Comparison of ENCODE assay signal across 13 cellular contexts in the genomic region with DNA sequence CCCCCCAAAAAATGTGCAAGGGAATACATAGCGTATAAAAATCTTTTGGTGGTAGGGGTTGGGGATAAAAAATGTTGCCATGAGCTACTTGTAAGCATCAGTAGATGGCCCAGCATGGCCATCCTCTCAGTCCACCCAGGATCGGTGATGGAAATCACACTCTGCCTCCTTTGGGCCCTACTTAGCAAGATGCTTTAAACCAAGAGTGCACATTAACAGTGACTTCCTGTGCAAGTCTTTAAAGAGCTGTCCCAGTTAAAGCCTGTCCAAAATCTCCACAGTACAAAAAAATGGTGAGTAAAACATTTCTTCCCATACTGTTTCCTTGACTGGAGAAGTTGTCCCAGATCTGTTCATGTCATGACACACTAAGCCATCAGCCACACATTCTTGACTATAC. TPM values are rescaled to one million over a fixed set of nuclear protein-coding genes. Genes with fewer than 3 reads are reported as not detected.
DNase-seq lines count a peak whose midpoint lies in the region; ATAC-seq, FAIRE-seq and TF ChIP-seq lines count a peak whose summit lies in the region.
"Had no signal": no experiment of that assay in that cellular context is flagged by ENCODE, and none has a peak within 500 bp of the region (broad histone marks: within the 10 kb centered on the region; RNA-seq: fewer than 3 reads in every experiment).

No MANE protein-coding gene starts in this region.

- CTCF ChIA-PET in WTC11 (lab: Charles Lee) = no interaction called here

- peak overlapping the region; percentile 71 for H3K4me3 Mint-ChIP-seq in activated T-cell treated with anti-CD3 and anti-CD28 coated beads, Interleukin-2, amount 50 U/mL, for 24 hours
- peak overlapping the region; percentile 81 for H3K4me3 Mint-ChIP-seq in activated naive CD8-positive, alpha-beta T cell
- H3K4me3 Mint-ChIP-seq in WTC11 = no peak overlapping the region

- H3K9me3 ChIP-seq in small intestine (ENCODE audit: control insufficient read depth, low read depth) = no peaks in the 10 kb centered on the region

- peaks cover 92% of the 10 kb centered on the region for H3K4me1 Mint-ChIP-seq in activated T-cell treated with anti-CD3 and anti-CD28 coated beads, Interleukin-2, amount 50 U/mL, for 24 hours (ENCODE audit: low read depth)
- peaks cover 82% of the 10 kb centered on the region for H3K4me1 Mint-ChIP-seq in activated naive CD8-positive, alpha-beta T cell (ENCODE audit: low read depth)
- H3K4me1 Mint-ChIP-seq in WTC11 = no peaks in the 10 kb centered on the region

- peaks cover 4% of the 10 kb centered on the region for H3K9me3 Mint-ChIP-seq in activated T-cell treated with anti-CD3 and anti-CD28 coated beads, Interleukin-2, amount 50 U/mL, for 24 hours
- no peaks in the 10 kb centered on the region for H3K9me3 Mint-ChIP-seq in activated naive CD8-positive, alpha-beta T cell (ENCODE audit: low read depth)
- H3K9me3 Mint-ChIP-seq in WTC11 = peaks cover 11% of the 10 kb centered on the region

- peaks cover 0 to 13% of the 10 kb centered on the region in 2 donors for H3K4me1 ChIP-seq in small intestine (ENCODE audit: control insufficient read depth in 2 of 2, insufficient read depth in 1 of 2, low read depth in 1 of 2, low read length in 1 of 2)

- peak; percentile 34 for ATAC-seq in HG03571 (IDR thresholded peaks at IDR 0.05; ENCODE audit: unreplicated experiment)
- peak; percentile 34 for ATAC-seq in stimulated activated naive CD8-positive, alpha-beta T cell treated with anti-CD3 and anti-CD28 coated beads, Interleukin-15, Interleukin-2, amounts not matched to agents 100 U/mL and 50 U/mL, for 24 hours
- ATAC-seq in GM19455 (IDR thresholded peaks at IDR 0.05; ENCODE audit: unreplicated experiment) = no peak
- no peak for ATAC-seq in WTC11

- H3K27me3 ChIP-seq in small intestine (ENCODE audit: control insufficient read depth in 2 of 2, insufficient read depth in 2 of 2, low read length in 2 of 2) = no peaks in the 10 kb centered on the region

- H3K27me3 Mint-ChIP-seq in activated T-cell treated with anti-CD3 and anti-CD28 coated beads, Interleukin-2, amount 50 U/mL, for 24 hours = no peaks in the 10 kb centered on the region
- no peaks in the 10 kb centered on the region for H3K27me3 Mint-ChIP-seq in activated naive CD8-positive, alpha-beta T cell
- H3K27me3 Mint-ChIP-seq in WTC11 (ENCODE audit: low read depth) = peaks cover 5% of the 10 kb centered on the region; the same call in 1 of the 2 replicates

- peaks cover 59% of the 10 kb centered on the region for H3K36me3 Mint-ChIP-seq in activated T-cell treated with anti-CD3 and anti-CD28 coated beads, Interleukin-2, amount 50 U/mL, for 24 hours (ENCODE audit: low read depth)
- H3K36me3 Mint-ChIP-seq in activated naive CD8-positive, alpha-beta T cell = peaks cover 36% of the 10 kb centered on the region
- no peaks in the 10 kb centered on the region for H3K36me3 Mint-ChIP-seq in WTC11

- no peak for DNase-seq in activated T-cell treated with anti-CD3 and anti-CD28 coated beads, Interleukin-2, amount 50 U/mL, for 24 hours
- no peak for DNase-seq in activated T-cell treated with anti-CD3 and anti-CD28 coated beads for 4 hours
- DNase-seq in stimulated activated naive CD8-positive, alpha-beta T cell treated with anti-CD3 and anti-CD28 coated beads, Interleukin-15, Interleukin-2, amounts not matched to agents 100 U/mL and 50 U/mL, for 24 hours = no peak
- no peak for DNase-seq in WTC11 (ENCODE audit: low spot score)
- no peak for DNase-seq in small intestine
- DNase-seq: GF-D8; NK-92 treated with Interleukin-12 subunit alpha and Interleukin-12 subunit beta, amount 100 ng/mL, for 24 hours; occipital lobe; T-helper 9 cell had no signal

- H3K27ac ChIP-seq in small intestine (ENCODE audit: low read depth in 1 of 2, low read length in 1 of 2) = peak overlapping the region in 1 of 2 donors; percentile 38
- H3K27ac ChIP-seq: epithelial cell of prostate had no signal

- FAIRE-seq in small intestine (lab: Jason Lieb, UNC) = no peak

- peak overlapping the region; percentile 99 for H3K27ac Mint-ChIP-seq in activated T-cell treated with anti-CD3 and anti-CD28 coated beads, Interleukin-2, amount 50 U/mL, for 24 hours
- H3K27ac Mint-ChIP-seq in activated naive CD8-positive, alpha-beta T cell = peak overlapping the region; percentile 98
- H3K27ac Mint-ChIP-seq in WTC11 = no peak overlapping the region

- 77 to 97% (median 88%) methylated on average over 2 of the region's 2 CpGs for WGBS in small intestine, 3 donors

- POLR2A ChIA-PET in WTC11 (lab: Charles Lee) = no interaction called here

- H3K4me3 ChIP-seq in small intestine (ENCODE audit: low read depth in 1 of 2, low read length in 2 of 2) = no peak overlapping the region

- TF ChIP-seq CTCF in WTC11 (IDR thresholded peaks at IDR 0.05) = no peak

- no peaks in the 10 kb centered on the region for H3K36me3 ChIP-seq in small intestine (ENCODE audit: control insufficient read depth in 2 of 2, insufficient read depth in 2 of 2, low read length in 2 of 2)

TF ChIP-seq in WTC11, 78 proteins besides CTCF, POLR2A, EP300 and RAD21:
- TF ChIP-seq USF2 (CRISPR knock-in tag; IDR thresholded peaks at IDR 0.05) (no peak), SMAD3 (CRISPR knock-in tag; IDR thresholded peaks at IDR 0.05; ENCODE audit: borderline replicate concordance) (no peak), JAZF1 (CRISPR knock-in tag; IDR thresholded peaks at IDR 0.05) (no peak), MXD4 (CRISPR knock-in tag; IDR thresholded peaks at IDR 0.05; ENCODE audit: borderline replicate concordance) (no peak), PRRX2 (CRISPR knock-in tag; IDR thresholded peaks at IDR 0.05) (no peak), TP53 (CRISPR knock-in tag; IDR thresholded peaks at IDR 0.05) (no peak), TCF7 (CRISPR knock-in tag; IDR thresholded peaks at IDR 0.05; ENCODE audit: low read depth) (no peak), RELA (CRISPR knock-in tag; IDR thresholded peaks at IDR 0.05; ENCODE audit: borderline replicate concordance) (no peak), NR3C1 (CRISPR knock-in tag; conservative IDR thresholded peaks at IDR 0.05; ENCODE audit: low read depth) (no peak), ZNF138 (CRISPR knock-in tag; conservative IDR thresholded peaks at IDR 0.05) (no peak)
- TF ChIP-seq, protein P1, sequence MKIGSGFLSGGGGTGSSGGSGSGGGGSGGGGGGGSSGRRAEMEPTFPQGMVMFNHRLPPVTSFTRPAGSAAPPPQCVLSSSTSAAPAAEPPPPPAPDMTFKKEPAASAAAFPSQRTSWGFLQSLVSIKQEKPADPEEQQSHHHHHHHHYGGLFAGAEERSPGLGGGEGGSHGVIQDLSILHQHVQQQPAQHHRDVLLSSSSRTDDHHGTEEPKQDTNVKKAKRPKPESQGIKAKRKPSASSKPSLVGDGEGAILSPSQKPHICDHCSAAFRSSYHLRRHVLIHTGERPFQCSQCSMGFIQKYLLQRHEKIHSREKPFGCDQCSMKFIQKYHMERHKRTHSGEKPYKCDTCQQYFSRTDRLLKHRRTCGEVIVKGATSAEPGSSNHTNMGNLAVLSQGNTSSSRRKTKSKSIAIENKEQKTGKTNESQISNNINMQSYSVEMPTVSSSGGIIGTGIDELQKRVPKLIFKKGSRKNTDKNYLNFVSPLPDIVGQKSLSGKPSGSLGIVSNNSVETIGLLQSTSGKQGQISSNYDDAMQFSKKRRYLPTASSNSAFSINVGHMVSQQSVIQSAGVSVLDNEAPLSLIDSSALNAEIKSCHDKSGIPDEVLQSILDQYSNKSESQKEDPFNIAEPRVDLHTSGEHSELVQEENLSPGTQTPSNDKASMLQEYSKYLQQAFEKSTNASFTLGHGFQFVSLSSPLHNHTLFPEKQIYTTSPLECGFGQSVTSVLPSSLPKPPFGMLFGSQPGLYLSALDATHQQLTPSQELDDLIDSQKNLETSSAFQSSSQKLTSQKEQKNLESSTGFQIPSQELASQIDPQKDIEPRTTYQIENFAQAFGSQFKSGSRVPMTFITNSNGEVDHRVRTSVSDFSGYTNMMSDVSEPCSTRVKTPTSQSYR (CRISPR knock-in tag; IDR thresholded peaks at IDR 0.05) = no peak

RNA-seq across cellular contexts. Expression of gene ANKRD44, which starts 18.0 kb away (rescaled TPM):
- 0.68 to 0.85 TPM (median 0.71 TPM) in 3 replicates for total RNA-seq in WTC11 (2021)
- 1 to 10 TPM in 2 of 3 donors, under 1 TPM in 1; 0.89 to 2.0 (median 1.4) TPM for polyA plus RNA-seq in small intestine

Comparison
In these comparisons a context has a peak if more than half of its experiments do, and no peak if none do; other contexts are left out.
1. ATAC-seq: peak in HG03571 (single experiment) and stimulated activated naive CD8-positive, alpha-beta T cell treated with anti-CD3 and anti-CD28 coated beads, Interleukin-15, Interleukin-2, amounts not matched to agents 100 U/mL and 50 U/mL, for 24 hours (single experiment); none in GM19455 (single experiment) and WTC11 (single experiment).